In the genomic region with DNA sequence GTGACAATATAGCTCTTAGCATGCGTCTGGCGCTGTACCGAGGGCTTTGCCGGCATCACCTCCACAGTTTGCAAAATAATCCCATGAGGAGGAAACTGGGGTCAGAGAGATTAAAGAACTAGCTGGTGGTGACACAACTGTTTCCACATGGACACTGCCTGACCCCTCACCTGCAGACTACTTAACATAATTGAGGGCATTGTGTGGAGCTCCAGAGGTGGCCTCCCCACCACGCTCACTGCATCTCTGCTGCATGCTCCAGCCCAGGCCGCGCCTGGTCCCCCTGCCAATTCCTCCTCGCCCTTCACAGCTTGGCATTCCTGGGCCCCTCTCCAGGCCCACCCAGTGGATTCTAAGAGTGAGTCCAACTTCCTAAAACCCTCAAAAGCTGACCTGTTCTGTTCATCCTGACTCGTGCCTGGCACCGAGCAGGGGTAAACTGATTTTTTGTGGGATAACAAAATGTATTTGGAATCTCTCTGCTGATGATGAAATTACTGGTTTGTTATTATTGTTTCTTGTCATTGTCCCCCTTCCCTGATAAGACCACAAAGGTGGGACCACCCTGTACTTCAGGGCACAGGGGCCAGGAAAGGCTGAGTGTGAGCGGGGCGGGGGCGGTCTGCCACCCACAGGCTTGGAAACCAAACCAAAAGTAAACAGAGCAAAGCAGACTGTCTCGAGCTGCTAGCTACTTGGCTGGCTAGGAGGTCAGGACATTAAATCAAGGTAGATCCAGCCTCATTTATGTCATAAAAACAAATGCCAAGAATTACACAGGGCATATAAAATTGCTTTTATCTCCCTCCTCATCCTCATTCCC, we compare ENCODE assay signal across 13 cellular contexts. TPM values are rescaled to one million over a fixed set of nuclear protein-coding genes. Genes with fewer than 3 reads are reported as not detected.
DNase-seq lines count a peak whose midpoint lies in the region; ATAC-seq and TF ChIP-seq lines count a peak whose summit lies in the region.
"Had no signal": no experiment of that assay in that cellular context is flagged by ENCODE, and none has a peak within 500 bp of the region (broad histone marks: within the 10 kb centered on the region; RNA-seq: fewer than 3 reads in every experiment).

No MANE protein-coding gene starts in this region.

- intact Hi-C loops in CD8-positive, alpha-beta T cell (cut with DNase I, micrococcal nuclease), result no loop called here
- intact Hi-C loops in Right ventricle myocardium superior (cut with DNase I), result no loop called here

- no peaks in the 10 kb centered on the region for H3K9me3 Mint-ChIP-seq in CD8-positive, alpha-beta T cell
- H3K9me3 Mint-ChIP-seq in nephron progenitor cell, result peaks cover 26% of the 10 kb centered on the region

- no peak for TF ChIP-seq CTCF in CD8-positive, alpha-beta T cell (IDR thresholded peaks at IDR 0.05)
- no peak for TF ChIP-seq CTCF in RWPE2 (IDR thresholded peaks at IDR 0.05; ENCODE audit: poor library complexity, severe bottlenecking)
- no peak for TF ChIP-seq CTCF in nephron progenitor cell (IDR thresholded peaks at IDR 0.05)

- no peaks in the 10 kb centered on the region for H3K4me1 ChIP-seq in CD8-positive, alpha-beta T cell (ENCODE audit: insufficient read depth, low read length)
- H3K4me1 ChIP-seq in RWPE2 (ENCODE audit: insufficient read depth, poor library complexity, severe bottlenecking), result peaks cover 13% of the 10 kb centered on the region

- H3K27me3 ChIP-seq in CD8-positive, alpha-beta T cell (ENCODE audit: insufficient read depth, low read length), result no peaks in the 10 kb centered on the region
- H3K27me3 ChIP-seq in RWPE2 (ENCODE audit: insufficient read depth, poor library complexity, severe bottlenecking), result no peaks in the 10 kb centered on the region

- H3K4me3 Mint-ChIP-seq in CD8-positive, alpha-beta T cell, result no peak overlapping the region
- no peak overlapping the region for H3K4me3 Mint-ChIP-seq in nephron progenitor cell
- H3K4me3 Mint-ChIP-seq: natural killer cell treated with Interleukin-12 subunit alpha and Interleukin-12 subunit beta and Interleukin-15 and Interleukin-18, amount 100 ng/mL, for 72 hours had no signal

- H3K27me3 Mint-ChIP-seq in CD8-positive, alpha-beta T cell (ENCODE audit: low read depth), result no peaks in the 10 kb centered on the region
- H3K27me3 Mint-ChIP-seq in nephron progenitor cell (ENCODE audit: low read depth, poor library complexity), result peaks cover 13% of the 10 kb centered on the region
- H3K27me3 Mint-ChIP-seq: natural killer cell treated with Interleukin-12 subunit alpha and Interleukin-12 subunit beta and Interleukin-15 and Interleukin-18, amount 100 ng/mL, for 72 hours had no signal

- POLR2A ChIA-PET in CD8-positive, alpha-beta T cell (lab: Charles Lee), result no interaction called here

- H3K27ac ChIP-seq in CD8-positive, alpha-beta T cell (ENCODE audit: low read depth, low read length), result no peak overlapping the region
- H3K27ac ChIP-seq in RWPE2 (ENCODE audit: poor library complexity, severe bottlenecking), result peak overlapping the region; percentile 16

- CTCF ChIA-PET in CD8-positive, alpha-beta T cell (lab: Charles Lee), result interaction anchor here (2.7 kb wide), 1 partner anchor 11 kb away, joined by 13 read pairs; no protein-coding TSS in a partner anchor

- DNase-seq in CD8-positive, alpha-beta T cell, result no peak
- DNase-seq in RWPE2 (ENCODE audit: low spot score) (no peak), Right ventricle myocardium superior (peak; percentile 48), nephron progenitor cell (no peak), glomerular visceral epithelial cell (ENCODE audit: extremely low spot score) (no peak), NCI-H2029 (lab: John Stamatoyannopoulos, UW) (no peak)
- DNase-seq: activated CD4-positive, CD25-positive, alpha-beta regulatory T cell treated with anti-CD3 and anti-CD28 coated beads, Interleukin-2, amount 50 U/mL, for 72 hours; AML-193; NCI-H526 treated with DMSO at 0.1 percent for 48 hours; SIG-M5 had no signal

- H3K27ac Mint-ChIP-seq in CD8-positive, alpha-beta T cell, result peak overlapping the region; percentile 49
- H3K27ac Mint-ChIP-seq in nephron progenitor cell, result peak overlapping the region; percentile 76

- no peaks in the 10 kb centered on the region for H3K9me3 ChIP-seq in CD8-positive, alpha-beta T cell (ENCODE audit: low read length)
- H3K9me3 ChIP-seq in RWPE2 (ENCODE audit: severe bottlenecking), result no peaks in the 10 kb centered on the region

- ATAC-seq in CD8-positive, alpha-beta T cell, result no peak
- ATAC-seq in RWPE2 (ENCODE audit: low read depth), result no peak
- peak; percentile 21 for ATAC-seq in Right ventricle myocardium superior (ENCODE audit: poor library complexity)
- ATAC-seq in HG03457 (IDR thresholded peaks at IDR 0.05; ENCODE audit: unreplicated experiment), result no peak
- ATAC-seq in HG03442 (IDR thresholded peaks at IDR 0.05; ENCODE audit: unreplicated experiment), result no peak
- ATAC-seq: natural killer cell treated with Interleukin-12 subunit alpha and Interleukin-12 subunit beta and Interleukin-15 and Interleukin-18, amount 100 ng/mL, for 72 hours had no signal

- H3K4me3 ChIP-seq in CD8-positive, alpha-beta T cell (ENCODE audit: low read depth, low read length), result no peak overlapping the region
- H3K4me3 ChIP-seq in RWPE2 (ENCODE audit: severe bottlenecking), result no peak overlapping the region

- H3K36me3 ChIP-seq in CD8-positive, alpha-beta T cell (ENCODE audit: insufficient read depth, low read length), result peaks cover 7% of the 10 kb centered on the region
- H3K36me3 ChIP-seq in RWPE2 (ENCODE audit: low read depth), result peaks cover 30% of the 10 kb centered on the region

- peaks cover 30% of the 10 kb centered on the region for H3K36me3 Mint-ChIP-seq in CD8-positive, alpha-beta T cell
- H3K36me3 Mint-ChIP-seq in nephron progenitor cell (ENCODE audit: low read depth), result peaks cover 8% of the 10 kb centered on the region

- peaks cover 4% of the 10 kb centered on the region for H3K4me1 Mint-ChIP-seq in CD8-positive, alpha-beta T cell (ENCODE audit: low read depth)
- H3K4me1 Mint-ChIP-seq in nephron progenitor cell, result peaks cover 47% of the 10 kb centered on the region

RNA-seq across cellular contexts. Expression of a gene that starts 40.6 kb away (rescaled TPM):
- total RNA-seq in CD8-positive, alpha-beta T cell, result not detected
- total RNA-seq in Right ventricle myocardium superior, result not detected
- total RNA-seq: natural killer cell treated with Interleukin-12 subunit alpha and Interleukin-12 subunit beta and Interleukin-15 and Interleukin-18, amount 100 ng/mL, for 72 hours had no signal
